In genomic region chr4:13344216-13344615, GRCh38 we compare ENCODE assay signal across 1 cellular context.
TF ChIP-seq lines count a peak whose summit lies in the region.

No MANE protein-coding gene starts in this region.

TF ChIP-seq in K562, 482 proteins besides CTCF, POLR2A, EP300 and RAD21 (continued from another document):
- peak; percentile 74 for TF ChIP-seq ZBTB40 (IDR thresholded peaks at IDR 0.05)
- no peak for TF ChIP-seq ZBTB40 (CRISPR knock-in tag; IDR thresholded peaks at IDR 0.05)
- no peak for TF ChIP-seq PML (IDR thresholded peaks at IDR 0.05; ENCODE audit: low read length)
- TF ChIP-seq CC2D1A (IDR thresholded peaks at IDR 0.05): no peak
- TF ChIP-seq PBX2 (CRISPR knock-in tag; IDR thresholded peaks at IDR 0.05; ENCODE audit: low read depth): no peak
- peak; percentile 95 for TF ChIP-seq PBX2 (tag; conservative IDR thresholded peaks at IDR 0.05; ENCODE audit: low read depth)
